In the genomic region with DNA sequence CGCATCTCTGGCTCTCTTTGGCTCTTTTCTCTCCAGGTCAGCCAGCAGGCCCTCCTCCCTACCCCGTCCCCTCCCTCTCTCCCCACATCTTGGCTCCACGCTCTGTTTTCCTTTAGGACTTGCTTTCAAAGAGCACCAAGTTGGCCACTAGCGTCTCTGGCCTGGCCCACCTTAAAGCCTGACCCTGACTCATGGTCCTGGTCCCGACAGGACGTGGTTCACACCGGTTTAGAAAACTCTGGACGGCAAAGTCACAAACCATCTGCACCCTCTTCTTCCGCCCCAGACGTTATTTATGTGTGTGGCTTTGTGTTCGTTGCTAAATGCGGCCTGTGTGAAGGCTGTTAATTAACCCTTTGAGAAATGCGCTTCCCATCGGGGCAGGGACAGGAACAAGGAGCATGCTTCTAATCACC, we compare ENCODE assay signal across 11 cellular contexts.
DNase-seq lines count a peak whose midpoint lies in the region; ATAC-seq and TF ChIP-seq lines count a peak whose summit lies in the region.
"Had no signal": no experiment of that assay in that cellular context is flagged by ENCODE, and none has a peak within 500 bp of the region (broad histone marks: within the 10 kb centered on the region; RNA-seq: fewer than 3 reads in every experiment).

No MANE protein-coding gene starts in this region.

- peaks cover 30% of the 10 kb centered on the region for H3K4me1 Mint-ChIP-seq in mesothelial cell of epicardium
- peaks cover 3% of the 10 kb centered on the region for H3K4me1 Mint-ChIP-seq in T-helper 17 cell

- H3K27me3 ChIP-seq in duodenal mucosa (ENCODE audit: control insufficient read depth in 1 of 2, insufficient read depth in 2 of 2, low read length in 2 of 2), result no peaks in the 10 kb centered on the region
- no peaks in the 10 kb centered on the region for H3K27me3 ChIP-seq in testis

- H3K9ac ChIP-seq in duodenal mucosa (ENCODE audit: low read depth in 1 of 2, low read length in 2 of 2), result peak overlapping the region in 1 of 2 donors; percentile 32

- TF ChIP-seq CTCF in mesothelial cell of epicardium (IDR thresholded peaks at IDR 0.05; ENCODE audit: unreplicated experiment), result no peak
- TF ChIP-seq CTCF in testis (IDR thresholded peaks at IDR 0.05), result no peak

- H3K9me3 ChIP-seq in duodenal mucosa (ENCODE audit: control insufficient read depth in 1 of 2, low read length in 2 of 2), result no peaks in the 10 kb centered on the region
- no peaks in the 10 kb centered on the region for H3K9me3 ChIP-seq in testis
- no peaks in the 10 kb centered on the region for H3K9me3 ChIP-seq in T-helper 17 cell (ENCODE audit: control insufficient read depth, low read length, poor library complexity, severe bottlenecking)

- H3K4me3 ChIP-seq in duodenal mucosa (ENCODE audit: low read depth in 1 of 2, low read length in 2 of 2) (no peak overlapping the region), testis (no peak overlapping the region)

- H3K4me3 Mint-ChIP-seq in mesothelial cell of epicardium (no peak overlapping the region), T-helper 17 cell (no peak overlapping the region)
- H3K4me3 Mint-ChIP-seq: T-helper 1 cell treated with Interleukin-12 subunit alpha and Interleukin-12 subunit beta and Interleukin-4 antibody, amounts not matched to agents 30 μg/mL and 1 μg/mL, for 36 hours had no signal

- H3K4me1 ChIP-seq in duodenal mucosa (ENCODE audit: control insufficient read depth in 1 of 2, insufficient read depth in 2 of 2, low read length in 2 of 2), result peaks cover 42 to 44% of the 10 kb centered on the region in 2 donors
- H3K4me1 ChIP-seq in testis, result peaks cover 59% of the 10 kb centered on the region

- H3K36me3 ChIP-seq in duodenal mucosa (ENCODE audit: control insufficient read depth in 1 of 2, insufficient read depth in 2 of 2, low read length in 2 of 2) (no peaks in the 10 kb centered on the region), testis (ENCODE audit: low read depth, missing control alignments) (no peaks in the 10 kb centered on the region)

- DNase-seq in MV-4-11 (lab: John Stamatoyannopoulos, UW), result peak; percentile 96
- DNase-seq in mesothelial cell of epicardium (ENCODE audit: low spot score in 2 of 2, unreplicated experiment in 2 of 2), result no peak
- peak; percentile 72 for DNase-seq in testis
- DNase-seq in T-helper 17 cell, result no peak
- DNase-seq in NCI-H187 (lab: John Stamatoyannopoulos, UW), result no peak
- DNase-seq in epidermal melanocyte (ENCODE audit: insufficient read length, low spot score), result no peak
- DNase-seq in NK-92 (lab: John Stamatoyannopoulos, UW; ENCODE audit: unreplicated experiment), result no peak
- DNase-seq: activated naive CD4-positive, alpha-beta T cell treated with anti-CD3 and anti-CD28 coated beads, Interleukin-2, amount 50 U/mL, for 16 hours had no signal

- H3K27ac ChIP-seq in duodenal mucosa (ENCODE audit: low read depth, low read length), result peak overlapping the region; percentile 10
- peak overlapping the region; percentile 12 to 89 for H3K27ac ChIP-seq in testis

- TF ChIP-seq POLR2A in testis (IDR thresholded peaks at IDR 0.05), result no peak

- H3K9me3 Mint-ChIP-seq in mesothelial cell of epicardium, result no peaks in the 10 kb centered on the region
- H3K9me3 Mint-ChIP-seq: T-helper 1 cell treated with Interleukin-12 subunit alpha and Interleukin-12 subunit beta and Interleukin-4 antibody, amounts not matched to agents 30 μg/mL and 1 μg/mL, for 36 hours had no signal

- no peak for ATAC-seq in T-helper 17 cell
- ATAC-seq: HCT116 had no signal

- intact Hi-C loops in testis (cut with DNase I; ENCODE audit: low total_unique reads), result no loop called here

- no peaks in the 10 kb centered on the region for H3K36me3 Mint-ChIP-seq in mesothelial cell of epicardium
- no peaks in the 10 kb centered on the region for H3K36me3 Mint-ChIP-seq in T-helper 17 cell (ENCODE audit: low read depth)

- 47 to 54% methylated on average over 14 of the region's 14 CpGs for WGBS in testis, 2 donors

- H3K27ac Mint-ChIP-seq in mesothelial cell of epicardium, result peak overlapping the region; percentile 78
- no peak overlapping the region for H3K27ac Mint-ChIP-seq in T-helper 17 cell
- H3K27ac Mint-ChIP-seq: T-helper 1 cell treated with Interleukin-12 subunit alpha and Interleukin-12 subunit beta and Interleukin-4 antibody, amounts not matched to agents 30 μg/mL and 1 μg/mL, for 36 hours had no signal

- H3K27me3 Mint-ChIP-seq in mesothelial cell of epicardium (ENCODE audit: low read depth), result no peaks in the 10 kb centered on the region
- peaks cover 35% of the 10 kb centered on the region for H3K27me3 Mint-ChIP-seq in T-helper 17 cell

Comparison
In these comparisons a context has a peak if more than half of its experiments do, and no peak if none do; other contexts are left out.
1. DNase-seq: peak in MV-4-11 (single experiment) and testis (single experiment); none in mesothelial cell of epicardium (0 of 2), T-helper 17 cell (0 of 3), NCI-H187 (0 of 2), epidermal melanocyte (single experiment) and NK-92 (single experiment).